ENCODE assay signal across 1 cellular context in the genomic region with DNA sequence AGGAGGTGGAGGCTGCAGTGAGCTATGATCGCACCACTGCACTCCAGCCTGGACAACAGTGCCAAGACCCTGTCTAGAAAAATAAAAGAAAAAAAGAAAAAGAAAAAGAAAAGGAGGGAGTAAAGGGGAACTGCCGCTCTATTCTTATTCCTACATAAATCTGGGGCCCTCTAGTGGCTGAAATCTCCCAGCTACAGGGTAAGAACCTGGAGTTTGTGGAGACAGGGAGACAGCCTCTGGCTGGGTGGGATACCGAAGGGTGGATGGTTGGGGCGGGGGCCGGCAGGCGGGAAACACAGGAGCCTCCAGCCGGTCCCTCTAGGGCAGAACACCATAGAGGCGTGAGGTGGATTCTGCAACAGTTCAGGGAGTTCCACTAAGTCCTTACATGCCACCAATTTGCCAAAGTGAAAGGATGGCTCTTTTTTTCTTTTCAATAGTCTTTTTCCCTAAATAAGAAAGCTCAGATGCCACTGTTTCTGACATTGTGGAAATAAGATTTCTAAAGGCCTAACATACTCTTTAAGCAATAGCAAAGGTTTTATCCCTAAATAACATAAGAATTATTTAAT.
TF ChIP-seq lines count a peak whose summit lies in the region.

No MANE protein-coding gene starts in this region.

TF ChIP-seq in WTC11, 78 proteins besides CTCF, POLR2A, EP300 and RAD21 (continued from another document):
- no peak for TF ChIP-seq STAT6 (CRISPR knock-in tag; conservative IDR thresholded peaks at IDR 0.05; ENCODE audit: low read depth)
TF ChIP-seq in WTC11: peak in this region for 0.
